ENCODE assay signal across 8 cellular contexts in the genomic region with DNA sequence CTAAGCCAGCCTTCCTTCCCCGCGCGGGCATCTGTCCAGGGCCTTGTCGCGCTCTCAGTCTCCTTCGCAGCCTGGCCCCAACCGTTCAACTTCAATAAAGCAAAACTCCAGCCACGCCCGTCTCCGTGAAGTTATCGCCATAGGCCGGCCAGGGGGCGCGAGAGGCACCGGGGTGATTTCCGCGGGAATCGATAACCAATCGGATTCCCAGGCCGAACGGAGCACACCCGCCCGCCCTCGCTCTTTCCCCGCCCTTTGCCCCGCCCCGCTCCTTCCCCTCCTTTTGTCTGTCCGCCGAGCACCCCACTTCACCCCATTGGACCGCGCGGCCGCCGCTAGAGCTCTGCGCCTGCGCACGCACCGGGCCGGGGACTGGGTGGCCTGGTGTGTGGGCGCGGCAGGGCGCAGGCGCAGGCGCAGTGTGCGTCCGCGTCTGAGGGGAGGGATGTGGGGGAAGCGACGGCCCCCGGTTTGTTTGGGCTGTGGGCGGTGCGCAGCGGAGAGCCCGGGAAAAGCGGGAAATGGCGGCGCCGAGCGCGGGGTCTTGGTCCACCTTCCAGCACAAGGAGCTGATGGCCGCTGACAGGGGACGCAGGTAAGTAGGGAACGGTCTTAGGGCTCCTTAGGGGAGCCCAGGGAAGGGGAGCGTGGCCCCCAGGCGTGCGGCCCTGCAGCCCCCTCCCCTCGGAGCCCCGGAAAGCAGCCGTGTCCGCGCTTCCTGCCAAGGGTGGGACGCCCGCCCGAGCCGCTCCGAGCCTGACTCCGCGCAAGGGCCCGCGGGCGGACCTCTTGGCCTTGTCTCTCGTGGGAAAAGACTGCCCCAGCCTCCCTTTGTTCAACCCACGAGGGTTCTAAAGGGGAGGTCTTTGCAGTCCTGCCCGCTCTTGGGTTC. TPM values are rescaled to one million over a fixed set of nuclear protein-coding genes. Genes with fewer than 3 reads are reported as not detected.
DNase-seq lines count a peak whose midpoint lies in the region; ATAC-seq and TF ChIP-seq lines count a peak whose summit lies in the region.

Gene CASP2 (plus strand): TSS at position 417 of the 892 bp plus-strand sequence. CDS start 105 bp downstream, at position 522.

- H3K4me1 ChIP-seq in left ventricle myocardium inferior (peaks cover 72% of the 10 kb centered on the region), prostate gland (replicated peaks) (no peaks in the 10 kb centered on the region)

- peak; percentile 86 for TF ChIP-seq POLR2A in prostate gland (IDR thresholded peaks at IDR 0.05)

- H3K9me3 ChIP-seq in left ventricle myocardium inferior (replicated peaks): no peaks in the 10 kb centered on the region
- no peaks in the 10 kb centered on the region for H3K9me3 ChIP-seq in prostate gland

- H3K27me3 ChIP-seq in left ventricle myocardium inferior (ENCODE audit: low read depth) (no peaks in the 10 kb centered on the region), prostate gland (replicated peaks; ENCODE audit: insufficient read depth) (no peaks in the 10 kb centered on the region)

- peak within 1 kb of the TSS; percentile 95 for H3K27ac ChIP-seq in left ventricle myocardium inferior (replicated peaks)
- peak within 1 kb of the TSS; percentile 76 for H3K27ac ChIP-seq in prostate gland

- peak within 1 kb of the TSS; percentile 94 for H3K4me3 Mint-ChIP-seq in T-helper 1 cell treated with Interleukin-12 subunit alpha and Interleukin-12 subunit beta and Interleukin-4 antibody, amounts not matched to agents 30 μg/mL and 1 μg/mL, for 36 hours

- DNase-seq in NCI-H1694 treated with DMSO at 0.1 percent for 48 hours (lab: John Stamatoyannopoulos, UW) (peak; percentile 88), amygdala (lab: John Stamatoyannopoulos, UW) (peak; percentile 72 to 99 (median 96)), left ventricle myocardium inferior (peak; percentile 98), prostate gland (ENCODE audit: low spot score) (peak; percentile 96), ureter (ENCODE audit: low spot score) (peak; percentile 98)

- H3K4me3 ChIP-seq in left ventricle myocardium inferior: peak within 1 kb of the TSS; percentile 94
- peak within 1 kb of the TSS; percentile 80 to 84 for H3K4me3 ChIP-seq in prostate gland

- H3K4me1 Mint-ChIP-seq in T-helper 1 cell treated with Interleukin-12 subunit alpha and Interleukin-12 subunit beta and Interleukin-4 antibody, amounts not matched to agents 30 μg/mL and 1 μg/mL, for 36 hours (ENCODE audit: low read depth): peaks cover 51% of the 10 kb centered on the region

- intact Hi-C loops in left ventricle myocardium inferior (cut with micrococcal nuclease) (no loop called here), prostate gland (cut with DNase I) (loop anchor here (5.0 kb wide), 2 partner anchors 94 to 119 kb away; partner anchors contain the start of genes EPHA1 and ZYX)

- peaks cover 10% of the 10 kb centered on the region for H3K9me3 Mint-ChIP-seq in T-helper 1 cell treated with Interleukin-12 subunit alpha and Interleukin-12 subunit beta and Interleukin-4 antibody, amounts not matched to agents 30 μg/mL and 1 μg/mL, for 36 hours

- peak; percentile 49 for TF ChIP-seq CTCF in left ventricle myocardium inferior (IDR thresholded peaks at IDR 0.05; ENCODE audit: borderline replicate concordance)
- TF ChIP-seq CTCF in prostate gland (IDR thresholded peaks at IDR 0.05): peak in 3 of 4 experiments; percentile 23 to 24 (median 23)

- peak within 1 kb of the TSS; percentile 93 for H3K27ac Mint-ChIP-seq in T-helper 1 cell treated with Interleukin-12 subunit alpha and Interleukin-12 subunit beta and Interleukin-4 antibody, amounts not matched to agents 30 μg/mL and 1 μg/mL, for 36 hours

- WGBS in prostate gland: 4% methylated on average over 64 of the region's 84 CpGs

- H3K27me3 Mint-ChIP-seq in T-helper 1 cell treated with Interleukin-12 subunit alpha and Interleukin-12 subunit beta and Interleukin-4 antibody, amounts not matched to agents 30 μg/mL and 1 μg/mL, for 36 hours (ENCODE audit: low read depth): no peaks in the 10 kb centered on the region

- ATAC-seq in GM18499 (IDR thresholded peaks at IDR 0.05; ENCODE audit: insufficient read depth, unreplicated experiment) (peak; percentile 71), HG02938 (IDR thresholded peaks at IDR 0.05; ENCODE audit: unreplicated experiment) (peak; percentile 81)

- H3K36me3 ChIP-seq in left ventricle myocardium inferior (peaks cover 20% of the 10 kb centered on the region), prostate gland (peaks cover 0 to 5% of the 10 kb centered on the region in 2 donors)

- peaks cover 33% of the 10 kb centered on the region for H3K36me3 Mint-ChIP-seq in T-helper 1 cell treated with Interleukin-12 subunit alpha and Interleukin-12 subunit beta and Interleukin-4 antibody, amounts not matched to agents 30 μg/mL and 1 μg/mL, for 36 hours (ENCODE audit: low read depth)

RNA-seq across cellular contexts. Expression of gene CASP2, which starts in this region (rescaled TPM):
- total RNA-seq in left ventricle myocardium inferior (10.9 TPM), prostate gland (10 to 100 TPM; 19.6 to 20.2 TPM), ureter (42.3 TPM)

Comparison
In these comparisons a context has a peak if more than half of its experiments do, and no peak if none do; other contexts are left out.
1. Peak in every context shown above with its lines: DNase-seq, ATAC-seq, H3K4me3 ChIP-seq and H3K27ac ChIP-seq.